In genomic region chr17:58082341-58082869, GRCh38 we compare ENCODE assay signal across 8 cellular contexts. TPM values are rescaled to one million over a fixed set of nuclear protein-coding genes. Genes with fewer than 3 reads are reported as not detected.
DNase-seq lines count a peak whose midpoint lies in the region; ATAC-seq, FAIRE-seq and TF ChIP-seq lines count a peak whose summit lies in the region.

No MANE protein-coding gene starts in this region.

- CTCF ChIA-PET in HepG2 (lab: Yijun Ruan, JAX; ENCODE audit: low intra/inter-chr PET ratio, low total read pairs), result no interaction called here

- H3K27ac ChIP-seq in HepG2 (ENCODE audit: extremely low read length, insufficient read depth, low read length) (no peak overlapping the region), subcutaneous abdominal adipose tissue (ENCODE audit: low read depth, low read length) (no peak overlapping the region)

- no peak for TF ChIP-seq RAD21 in HepG2 (CRISPR knock-in tag; IDR thresholded peaks at IDR 0.05)

- H3K27me3 ChIP-seq in HepG2 (ENCODE audit: control insufficient read depth in 1 of 2, insufficient read depth in 2 of 2, low read length in 2 of 2) (peaks cover 0 to 19% of the 10 kb centered on the region in 2 experiments; a peak in 3 of 5 replicates), subcutaneous abdominal adipose tissue (ENCODE audit: control insufficient read depth in 5 of 5, insufficient read depth in 4 of 5, low read length in 5 of 5) (peaks cover 0 to 8% (median 0%) of the 10 kb centered on the region in 5 donors)

- H4K20me1 ChIP-seq in HepG2 (ENCODE audit: insufficient read depth, low read length), result peaks cover 32% of the 10 kb centered on the region

- peak overlapping the region; percentile 60 to 71 (median 61) for H3K4me3 ChIP-seq in HepG2 (replicated peaks in 1 of 3; ENCODE audit: insufficient read depth in 1 of 3, low read depth in 2 of 3, low read length in 3 of 3)
- H3K4me3 ChIP-seq in subcutaneous abdominal adipose tissue (ENCODE audit: low read depth in 1 of 5, low read length in 5 of 5), result peak overlapping the region in 4 of 5 donors; percentile 48 to 63 (median 54)

- DNase-seq in activated CD4-positive, CD25-positive, alpha-beta regulatory T cell treated with anti-CD3 and anti-CD28 coated beads, Interleukin-2, amount 50 U/mL, for 72 hours, result peak; percentile 33
- DNase-seq in activated CD4-positive, CD25-positive, alpha-beta regulatory T cell (lab: John Stamatoyannopoulos, UW), result no peak
- DNase-seq in HepG2 (ENCODE audit: low spot score) (no peak), SW 1271 (lab: John Stamatoyannopoulos, UW) (no peak)
- DNase-seq in activated T-cell treated with anti-CD3 and anti-CD28 coated beads, Interleukin-2, amount 50 U/mL, for 48 hours, result no peak

- H3K9ac ChIP-seq in HepG2 (ENCODE audit: insufficient read depth, low read depth, low read length) (peak overlapping the region; percentile 67), subcutaneous abdominal adipose tissue (ENCODE audit: low read length in 5 of 5) (peak overlapping the region in 2 of 5 donors; percentile 16 to 23)

- POLR2A ChIA-PET in HepG2 (lab: Yijun Ruan, JAX), result interaction anchor here (0.6 to 2.8 kb wide), 33 partner anchors 13 to 1169 kb away, joined by 3 to 56 read pairs (median 4); partner anchors contain the start of genes MKS1, MRPS23, SRSF1 and TRIM25

- ATAC-seq in activated T-helper 17 cell treated with anti-CD3 and anti-CD28 coated beads, Interleukin-2, amount 50 U/mL, for 72 hours (replicated peaks), result no peak
- peak; percentile 4; the same call in 2 of the 3 replicates for ATAC-seq in HepG2
- no peak for ATAC-seq in GM21825 (IDR thresholded peaks at IDR 0.05; ENCODE audit: unreplicated experiment)

- WGBS in HepG2 (ENCODE audit: low lambda C conversion rate), result 37% methylated on average over 9 of the region's 10 CpGs

- peaks cover 4% of the 10 kb centered on the region for H3K27me3 Mint-ChIP-seq in activated T-helper 17 cell treated with anti-CD3 and anti-CD28 coated beads, Interleukin-2, amount 50 U/mL, for 72 hours

- no TSS peak for BruUV-seq in HepG2 (replicated peaks; lab: Mats Ljungman, UMichigan)

- H3K9me3 ChIP-seq in HepG2 (ENCODE audit: low read length), result no peaks in the 10 kb centered on the region
- no peaks in the 10 kb centered on the region for H3K9me3 ChIP-seq in subcutaneous abdominal adipose tissue (ENCODE audit: control insufficient read depth in 5 of 5, low read length in 5 of 5)

- peaks cover 18% of the 10 kb centered on the region for H3K4me1 Mint-ChIP-seq in activated T-helper 17 cell treated with anti-CD3 and anti-CD28 coated beads, Interleukin-2, amount 50 U/mL, for 72 hours

- intact Hi-C loops in HepG2 (cut with micrococcal nuclease; ENCODE audit: unreplicated experiment), result no loop called here

- no peak for TF ChIP-seq CTCF in HepG2 (CRISPR knock-in tag; IDR thresholded peaks at IDR 0.05)

- in situ Hi-C loops in HepG2 (cut with HindIII; ENCODE audit: extremely low pct_ligation_motif_present, low pct_unique_long_range_greater_than_20kb), result no loop called here

- no peak for FAIRE-seq in HepG2 (lab: Jason Lieb, UNC)

- H3K4me1 ChIP-seq in HepG2 (ENCODE audit: insufficient read depth, low read length) (peaks cover 44% of the 10 kb centered on the region), subcutaneous abdominal adipose tissue (ENCODE audit: control insufficient read depth in 5 of 5, insufficient read depth in 5 of 5, low read length in 5 of 5) (peaks cover 5 to 38% (median 35%) of the 10 kb centered on the region in 5 donors)

- peaks cover 34% of the 10 kb centered on the region for H3K36me3 Mint-ChIP-seq in activated T-helper 17 cell treated with anti-CD3 and anti-CD28 coated beads, Interleukin-2, amount 50 U/mL, for 72 hours (ENCODE audit: low read depth)

- H3K36me3 ChIP-seq in HepG2 (replicated peaks in 1 of 2; ENCODE audit: control insufficient read depth in 1 of 2, insufficient read depth in 2 of 2, low read length in 2 of 2) (peaks cover 9 to 25% of the 10 kb centered on the region in 2 experiments), subcutaneous abdominal adipose tissue (ENCODE audit: control insufficient read depth in 5 of 5, insufficient read depth in 5 of 5, low read length in 5 of 5) (peaks cover 2 to 14% (median 11%) of the 10 kb centered on the region in 5 donors)

- H3K4me3 Mint-ChIP-seq in activated T-helper 17 cell treated with anti-CD3 and anti-CD28 coated beads, Interleukin-2, amount 50 U/mL, for 72 hours, result peak overlapping the region; percentile 58

- H2AFZ ChIP-seq in HepG2 (ENCODE audit: low read length), result peak overlapping the region; percentile 79

- peak overlapping the region; percentile 99 for H3K4me2 ChIP-seq in HepG2 (ENCODE audit: low read depth, low read length)

- H3K27ac Mint-ChIP-seq in activated T-helper 17 cell treated with anti-CD3 and anti-CD28 coated beads, Interleukin-2, amount 50 U/mL, for 72 hours, result peak overlapping the region; percentile 68

- peaks cover 40% of the 10 kb centered on the region for H3K79me2 ChIP-seq in HepG2 (ENCODE audit: insufficient read depth, low read length)

- TF ChIP-seq POLR2A in HepG2 (IDR thresholded peaks at IDR 0.05; ENCODE audit: insufficient read depth in 1 of 2, low read depth in 2 of 2, low read length in 2 of 2), result no peak

- TF ChIP-seq EP300 in HepG2 (IDR thresholded peaks at IDR 0.05; ENCODE audit: low read depth in 2 of 2, low read length in 2 of 2) (no peak), HepG2 (CRISPR knock-in tag; IDR thresholded peaks at IDR 0.05; ENCODE audit: borderline replicate concordance) (no peak)

- no peaks in the 10 kb centered on the region for H3K9me3 Mint-ChIP-seq in activated T-helper 17 cell treated with anti-CD3 and anti-CD28 coated beads, Interleukin-2, amount 50 U/mL, for 72 hours

TF ChIP-seq in HepG2, 621 proteins besides CTCF, POLR2A, EP300 and RAD21 (continues in another document):
- TF ChIP-seq ZNF446 (CRISPR knock-in tag; IDR thresholded peaks at IDR 0.05), result 0 out of 2 replicates have a peak, but pooled peaks have one; percentile 41
- TF ChIP-seq ZNF350 (CRISPR knock-in tag; IDR thresholded peaks at IDR 0.05; ENCODE audit: borderline replicate concordance, low read depth), result peak; percentile 53; the same call in 1 of the 2 replicates
- TF ChIP-seq ZNF605 (CRISPR knock-in tag; IDR thresholded peaks at IDR 0.05), result peak; percentile 77; the same call in 1 of the 2 replicates
- TF ChIP-seq ZNF598 (CRISPR knock-in tag; IDR thresholded peaks at IDR 0.05; ENCODE audit: borderline replicate concordance), result peak; percentile 26; the same call in 1 of the 2 replicates
- TF ChIP-seq ZNF572 (CRISPR knock-in tag; IDR thresholded peaks at IDR 0.05), result 0 out of 2 replicates have a peak, but pooled peaks have one; percentile 52
- TF ChIP-seq, protein P1, sequence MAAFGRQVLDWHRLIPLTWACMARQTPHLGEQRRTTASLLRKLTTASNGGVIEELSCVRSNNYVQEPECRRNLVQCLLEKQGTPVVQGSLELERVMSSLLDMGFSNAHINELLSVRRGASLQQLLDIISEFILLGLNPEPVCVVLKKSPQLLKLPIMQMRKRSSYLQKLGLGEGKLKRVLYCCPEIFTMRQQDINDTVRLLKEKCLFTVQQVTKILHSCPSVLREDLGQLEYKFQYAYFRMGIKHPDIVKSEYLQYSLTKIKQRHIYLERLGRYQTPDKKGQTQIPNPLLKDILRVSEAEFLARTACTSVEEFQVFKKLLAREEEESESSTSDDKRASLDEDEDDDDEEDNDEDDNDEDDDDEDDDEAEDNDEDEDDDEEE (CRISPR knock-in tag; IDR thresholded peaks at IDR 0.05), result 0 out of 2 replicates have a peak, but pooled peaks have one; percentile 55
- TF ChIP-seq ZNF501 (CRISPR knock-in tag; IDR thresholded peaks at IDR 0.05), result peak; percentile 23; the same call in 1 of the 2 replicates
- TF ChIP-seq ZNF317 (CRISPR knock-in tag; IDR thresholded peaks at IDR 0.05), result no peak
- 0 out of 2 replicates have a peak, but pooled peaks have one; percentile 46 for TF ChIP-seq ZNF430 (CRISPR knock-in tag; IDR thresholded peaks at IDR 0.05)
- TF ChIP-seq MZF1 (CRISPR knock-in tag; IDR thresholded peaks at IDR 0.05; ENCODE audit: borderline replicate concordance), result no peak
- TF ChIP-seq, protein P2, sequence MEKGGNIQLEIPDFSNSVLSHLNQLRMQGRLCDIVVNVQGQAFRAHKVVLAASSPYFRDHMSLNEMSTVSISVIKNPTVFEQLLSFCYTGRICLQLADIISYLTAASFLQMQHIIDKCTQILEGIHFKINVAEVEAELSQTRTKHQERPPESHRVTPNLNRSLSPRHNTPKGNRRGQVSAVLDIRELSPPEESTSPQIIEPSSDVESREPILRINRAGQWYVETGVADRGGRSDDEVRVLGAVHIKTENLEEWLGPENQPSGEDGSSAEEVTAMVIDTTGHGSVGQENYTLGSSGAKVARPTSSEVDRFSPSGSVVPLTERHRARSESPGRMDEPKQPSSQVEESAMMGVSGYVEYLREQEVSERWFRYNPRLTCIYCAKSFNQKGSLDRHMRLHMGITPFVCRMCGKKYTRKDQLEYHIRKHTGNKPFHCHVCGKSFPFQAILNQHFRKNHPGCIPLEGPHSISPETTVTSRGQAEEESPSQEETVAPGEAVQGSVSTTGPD (CRISPR knock-in tag; IDR thresholded peaks at IDR 0.05), result no peak

RNA-seq across cellular contexts. Expression of gene DYNLL2, which starts 0.8 kb away (rescaled TPM):
- 10 to 100 TPM; 24.3 to 27.1 TPM for total RNA-seq in activated T-helper 17 cell treated with anti-CD3 and anti-CD28 coated beads, Interleukin-2, amount 50 U/mL, for 72 hours
- total RNA-seq in HepG2 (2016; rRNA removed; fragmentation: Illumina TruSeq; extraction: Trizol), result 29.0 and 34.8 TPM in 2 replicates
- total RNA-seq in HepG2 (2016; cell fraction: cytosol; rRNA removed; fragmentation: Illumina TruSeq; extraction: Trizol; ENCODE audit: low read depth), result 6.1 and 6.8 TPM in 2 replicates
- total RNA-seq in HepG2 (2016; cell fraction: insoluble cytoplasmic fraction; rRNA removed; fragmentation: Illumina TruSeq; extraction: Trizol), result 29.9 and 31.0 TPM in 2 replicates
- 22.5 and 23.1 TPM in 2 replicates for total RNA-seq in HepG2 (2016; cell fraction: membrane; rRNA removed; fragmentation: Illumina TruSeq; extraction: Trizol)
- 16.4 and 17.6 TPM in 2 replicates for total RNA-seq in HepG2 (2016; cell fraction: nucleus; rRNA removed; fragmentation: Illumina TruSeq; extraction: Trizol)
- polyA plus RNA-seq in HepG2 (2011; rRNA removed), result 9.5 and 10.5 TPM in 2 replicates
- 6.6 and 7.9 TPM in 2 replicates for polyA plus RNA-seq in HepG2 (2011; cell fraction: cytosol; rRNA removed)
- polyA plus RNA-seq in HepG2 (2011; cell fraction: nucleus; rRNA removed), result 6.7 and 9.3 TPM in 2 replicates
- 27.1 and 28.2 TPM in 2 replicates for polyA plus RNA-seq in HepG2 (2012)
- polyA plus RNA-seq in HepG2 (2016; cell fraction: cytosol; fragmentation: Illumina TruSeq; extraction: Trizol; ENCODE audit: low read depth), result 7.8 and 8.2 TPM in 2 replicates
- polyA plus RNA-seq in HepG2 (2016; cell fraction: insoluble cytoplasmic fraction; fragmentation: Illumina TruSeq; extraction: Trizol; ENCODE audit: low read depth), result 44.6 and 48.8 TPM in 2 replicates
- 22.6 and 24.9 TPM in 2 replicates for polyA plus RNA-seq in HepG2 (2016; cell fraction: membrane; fragmentation: Illumina TruSeq; extraction: Trizol; ENCODE audit: low read depth)
- polyA plus RNA-seq in HepG2 (2016; cell fraction: nucleus; fragmentation: Illumina TruSeq; extraction: Trizol; ENCODE audit: insufficient read depth, low read depth), result 31.1 and 32.2 TPM in 2 replicates
- polyA minus RNA-seq in HepG2 (2011; rRNA and poly(A)+ RNA removed; ENCODE audit: low replicate concordance), result 7.7 and 8.6 TPM in 2 replicates
- 5.7 and 6.4 TPM in 2 replicates for polyA minus RNA-seq in HepG2 (2011; cell fraction: cytosol; rRNA and poly(A)+ RNA removed)
- polyA minus RNA-seq in HepG2 (2011; cell fraction: nucleus; rRNA and poly(A)+ RNA removed), result 13.6 and 19.5 TPM in 2 replicates
